In the genomic region with DNA sequence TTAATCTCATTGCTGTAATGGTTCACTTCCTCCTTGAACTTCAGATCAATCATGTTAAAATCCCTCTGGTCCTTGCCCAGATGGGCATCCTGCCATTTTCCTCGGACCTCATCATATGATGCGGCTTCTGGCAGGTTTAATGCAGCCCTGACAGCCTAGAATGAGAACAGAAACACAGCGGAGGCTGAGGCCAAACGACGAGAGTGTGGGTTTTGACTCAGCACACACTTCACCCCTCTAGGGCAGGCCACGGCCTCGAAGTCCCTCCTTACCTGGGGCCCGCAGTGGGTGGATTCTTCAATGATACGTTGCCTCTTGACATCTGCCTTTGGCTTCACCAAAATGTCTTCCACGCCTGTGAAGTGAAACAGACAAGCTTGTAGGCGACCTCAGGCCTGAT, we compare ENCODE assay signal across 22 cellular contexts. TPM values are rescaled to one million over a fixed set of nuclear protein-coding genes. Genes with fewer than 3 reads are reported as not detected.
DNase-seq lines count a peak whose midpoint lies in the region; ATAC-seq and TF ChIP-seq lines count a peak whose summit lies in the region.
"Had no signal": no experiment of that assay in that cellular context is flagged by ENCODE, and none has a peak within 500 bp of the region (broad histone marks: within the 10 kb centered on the region; RNA-seq: fewer than 3 reads in every experiment).

No MANE protein-coding gene starts in this region.

- peaks cover 48% of the 10 kb centered on the region for H3K36me3 Mint-ChIP-seq in activated naive CD4-positive, alpha-beta T cell treated with anti-CD3 and anti-CD28 coated beads, Interleukin-2, amount 10 ng/mL, durations not matched to agents 7 days and 5 days
- H3K36me3 Mint-ChIP-seq in activated naive CD8-positive, alpha-beta T cell treated with anti-CD3 and anti-CD28 coated beads, Interleukin-2, amount 10 ng/mL, durations not matched to agents 7 days and 5 days = peaks cover 19% of the 10 kb centered on the region
- H3K36me3 Mint-ChIP-seq in CD14-positive monocyte = peaks cover 64 to 74% of the 10 kb centered on the region in 2 donors
- H3K36me3 Mint-ChIP-seq in CD4-positive, alpha-beta memory T cell = peaks cover 47 to 69% of the 10 kb centered on the region in 2 donors

- WGBS in gastroesophageal sphincter (ENCODE audit: low coverage in 1 of 2), 2 donors = 38 to 40% methylated on average over 6 to 7 of the region's 11 CpGs

- no peak for TF ChIP-seq EP300 in gastroesophageal sphincter (IDR thresholded peaks at IDR 0.05)

- TF ChIP-seq CTCF in gastroesophageal sphincter (IDR thresholded peaks at IDR 0.05) (no peak), retinal pigment epithelial cell (conservative IDR thresholded peaks at IDR 0.05; ENCODE audit: low read depth, low read length) (no peak), CD14-positive monocyte (IDR thresholded peaks at IDR 0.05) (no peak)

- H3K4me1 ChIP-seq in gastroesophageal sphincter = peaks cover 0 to 14% (median 0%) of the 10 kb centered on the region in 3 donors
- no peaks in the 10 kb centered on the region for H3K4me1 ChIP-seq in CD4-positive, alpha-beta memory T cell (ENCODE audit: insufficient read depth, low read length)

- POLR2A ChIA-PET in activated naive CD8-positive, alpha-beta T cell treated with anti-CD3 and anti-CD28 coated beads, Interleukin-2, amount 10 ng/mL, durations not matched to agents 7 days and 5 days (lab: Charles Lee) = no interaction called here
- POLR2A ChIA-PET in CD4-positive, alpha-beta memory T cell (lab: Charles Lee; ENCODE audit: partially characterized antibody) = interaction anchor here (1.0 kb wide), 1 partner anchor 13 kb away, joined by 3 read pairs; no protein-coding TSS in a partner anchor

- no peaks in the 10 kb centered on the region for H3K9me3 Mint-ChIP-seq in activated naive CD4-positive, alpha-beta T cell treated with anti-CD3 and anti-CD28 coated beads, Interleukin-2, amount 10 ng/mL, durations not matched to agents 7 days and 5 days
- H3K9me3 Mint-ChIP-seq in activated naive CD8-positive, alpha-beta T cell treated with anti-CD3 and anti-CD28 coated beads, Interleukin-2, amount 10 ng/mL, durations not matched to agents 7 days and 5 days = no peaks in the 10 kb centered on the region
- H3K9me3 Mint-ChIP-seq in CD14-positive monocyte = no peaks in the 10 kb centered on the region
- no peaks in the 10 kb centered on the region for H3K9me3 Mint-ChIP-seq in CD4-positive, alpha-beta memory T cell
- H3K9me3 Mint-ChIP-seq: activated CD4-positive, alpha-beta T cell treated with anti-CD3 and anti-CD28 coated beads, Interleukin-2, amount 10 ng/mL, durations not matched to agents 24 days and 14 days had no signal

- H3K27ac Mint-ChIP-seq in activated naive CD4-positive, alpha-beta T cell treated with anti-CD3 and anti-CD28 coated beads, Interleukin-2, amount 10 ng/mL, durations not matched to agents 7 days and 5 days = peak overlapping the region; percentile 17
- H3K27ac Mint-ChIP-seq in activated naive CD8-positive, alpha-beta T cell treated with anti-CD3 and anti-CD28 coated beads, Interleukin-2, amount 10 ng/mL, durations not matched to agents 7 days and 5 days = no peak overlapping the region
- H3K27ac Mint-ChIP-seq in CD14-positive monocyte = peak overlapping the region in 3 of 7 donors; percentile 43 to 57 (median 54)
- H3K27ac Mint-ChIP-seq in CD4-positive, alpha-beta memory T cell = peak overlapping the region in 2 of 7 donors; percentile 37 to 72
- H3K27ac Mint-ChIP-seq: activated CD4-positive, alpha-beta T cell treated with anti-CD3 and anti-CD28 coated beads, Interleukin-2, amount 10 ng/mL, durations not matched to agents 24 days and 14 days had no signal

- H3K4me3 ChIP-seq in gastroesophageal sphincter (no peak overlapping the region), retinal pigment epithelial cell (ENCODE audit: low read length) (no peak overlapping the region)
- no peak overlapping the region for H3K4me3 ChIP-seq in CD4-positive, alpha-beta memory T cell (ENCODE audit: low read length in 2 of 2)
- H3K4me3 ChIP-seq: GM12878, heart right ventricle had no signal

- H3K4me1 Mint-ChIP-seq in activated naive CD4-positive, alpha-beta T cell treated with anti-CD3 and anti-CD28 coated beads, Interleukin-2, amount 10 ng/mL, durations not matched to agents 7 days and 5 days = no peaks in the 10 kb centered on the region
- H3K4me1 Mint-ChIP-seq in activated naive CD8-positive, alpha-beta T cell treated with anti-CD3 and anti-CD28 coated beads, Interleukin-2, amount 10 ng/mL, durations not matched to agents 7 days and 5 days = no peaks in the 10 kb centered on the region
- peaks cover 25% of the 10 kb centered on the region for H3K4me1 Mint-ChIP-seq in CD14-positive monocyte
- H3K4me1 Mint-ChIP-seq in CD4-positive, alpha-beta memory T cell = peaks cover 0 to 5% (median 0%) of the 10 kb centered on the region in 4 donors
- H3K4me1 Mint-ChIP-seq: activated CD4-positive, alpha-beta T cell treated with anti-CD3 and anti-CD28 coated beads, Interleukin-2, amount 10 ng/mL, durations not matched to agents 24 days and 14 days had no signal

- no peaks in the 10 kb centered on the region for H3K27me3 ChIP-seq in gastroesophageal sphincter
- no peaks in the 10 kb centered on the region for H3K27me3 ChIP-seq in CD4-positive, alpha-beta memory T cell (ENCODE audit: insufficient read depth, low read length)
- H3K27me3 ChIP-seq: heart right ventricle had no signal

- H3K27me3 Mint-ChIP-seq in activated naive CD4-positive, alpha-beta T cell treated with anti-CD3 and anti-CD28 coated beads, Interleukin-2, amount 10 ng/mL, durations not matched to agents 7 days and 5 days = no peaks in the 10 kb centered on the region
- H3K27me3 Mint-ChIP-seq in activated naive CD8-positive, alpha-beta T cell treated with anti-CD3 and anti-CD28 coated beads, Interleukin-2, amount 10 ng/mL, durations not matched to agents 7 days and 5 days = no peaks in the 10 kb centered on the region
- peaks cover 0 to 2% (median 0%) of the 10 kb centered on the region in 3 donors for H3K27me3 Mint-ChIP-seq in CD14-positive monocyte (ENCODE audit: low read depth in 3 of 3)
- H3K27me3 Mint-ChIP-seq in CD4-positive, alpha-beta memory T cell = no peaks in the 10 kb centered on the region
- H3K27me3 Mint-ChIP-seq: activated CD4-positive, alpha-beta T cell treated with anti-CD3 and anti-CD28 coated beads, Interleukin-2, amount 10 ng/mL, durations not matched to agents 24 days and 14 days had no signal

- no peak overlapping the region for H3K4me3 Mint-ChIP-seq in activated naive CD4-positive, alpha-beta T cell treated with anti-CD3 and anti-CD28 coated beads, Interleukin-2, amount 10 ng/mL, durations not matched to agents 7 days and 5 days
- H3K4me3 Mint-ChIP-seq in activated naive CD8-positive, alpha-beta T cell treated with anti-CD3 and anti-CD28 coated beads, Interleukin-2, amount 10 ng/mL, durations not matched to agents 7 days and 5 days = no peak overlapping the region
- no peak overlapping the region for H3K4me3 Mint-ChIP-seq in CD14-positive monocyte
- no peak overlapping the region for H3K4me3 Mint-ChIP-seq in CD4-positive, alpha-beta memory T cell
- H3K4me3 Mint-ChIP-seq: activated CD4-positive, alpha-beta T cell treated with anti-CD3 and anti-CD28 coated beads, Interleukin-2, amount 10 ng/mL, durations not matched to agents 24 days and 14 days had no signal

- no peak for ATAC-seq in activated naive CD8-positive, alpha-beta T cell treated with anti-CD3 and anti-CD28 coated beads, Interleukin-2, amount 10 ng/mL, durations not matched to agents 7 days and 5 days (ENCODE audit: low read depth)
- peak; percentile 51 for ATAC-seq in gastroesophageal sphincter
- ATAC-seq: GM12878; heart right ventricle; right cardiac atrium; stimulated activated naive CD8-positive, alpha-beta T cell treated with anti-CD3 and anti-CD28 coated beads, Interleukin-15, Interleukin-2, amounts not matched to agents 100 U/mL and 50 U/mL, for 24 hours had no signal

- TF ChIP-seq POLR2A in gastroesophageal sphincter (IDR thresholded peaks at IDR 0.05) = no peak

- no peak for DNase-seq in activated naive CD4-positive, alpha-beta T cell treated with anti-CD3 and anti-CD28 coated beads, Interleukin-2, amount 10 ng/mL, durations not matched to agents 7 days and 5 days
- no peak for DNase-seq in activated naive CD4-positive, alpha-beta T cell treated with Interleukin-2 at 50 U/mL for 16 hours
- DNase-seq in activated naive CD8-positive, alpha-beta T cell treated with anti-CD3 and anti-CD28 coated beads, Interleukin-2, amount 10 ng/mL, durations not matched to agents 7 days and 5 days = peak; percentile 9
- DNase-seq in retinal pigment epithelial cell (ENCODE audit: low read depth) (peak; percentile 95), CD14-positive monocyte (ENCODE audit: low spot score) (no peak), LoVo (ENCODE audit: low spot score) (no peak)
- no peak for DNase-seq in CD4-positive, alpha-beta memory T cell
- DNase-seq: ACHN; activated CD4-positive, alpha-beta T cell treated with anti-CD3 and anti-CD28 coated beads, Interleukin-2, amount 10 ng/mL, durations not matched to agents 24 days and 14 days; activated gamma-delta T cell treated with Interleukin-2 at 50 U/mL for 16 hours; Calu3; foreskin fibroblast; H7; heart right ventricle; MV-4-11; NCI-H1694 treated with DMSO at 0.1 percent for 48 hours; NCI-H69; right cardiac atrium; stimulated activated CD4-positive, alpha-beta T cell treated with anti-CD3 and anti-CD28 coated beads, Interleukin-4, amount 100 ng/mL, for 4 hours; stimulated activated naive CD8-positive, alpha-beta T cell treated with anti-CD3 and anti-CD28 coated beads, Interleukin-15, Interleukin-2, amounts not matched to agents 100 U/mL and 50 U/mL, for 24 hours had no signal

- CTCF ChIA-PET in activated naive CD4-positive, alpha-beta T cell treated with anti-CD3 and anti-CD28 coated beads, Interleukin-2, amount 10 ng/mL, durations not matched to agents 7 days and 5 days (lab: Charles Lee) = interaction anchor here (0.7 kb wide), 1 partner anchor 281 kb away, joined by 3 read pairs; no protein-coding TSS in a partner anchor
- CTCF ChIA-PET in CD4-positive, alpha-beta memory T cell (lab: Charles Lee; ENCODE audit: partially characterized antibody) = interaction anchor here (1.5 kb wide), 1 partner anchor 160 kb away, joined by 3 read pairs; a partner anchor contains a TSS

- peaks cover 3 to 97% of the 10 kb centered on the region in 2 donors for H3K36me3 ChIP-seq in gastroesophageal sphincter
- H3K36me3 ChIP-seq in CD4-positive, alpha-beta memory T cell (ENCODE audit: insufficient read depth, low read length) = peaks cover 60% of the 10 kb centered on the region

- intact Hi-C loops in CD14-positive monocyte (cut with micrococcal nuclease) = no loop called here
- intact Hi-C loops in CD4-positive, alpha-beta memory T cell (cut with micrococcal nuclease) = no loop called here

- H3K27ac ChIP-seq in gastroesophageal sphincter = peak overlapping the region in 3 of 4 donors; percentile 37 to 64 (median 46)
- H3K27ac ChIP-seq in CD4-positive, alpha-beta memory T cell (ENCODE audit: low read depth, low read length) = no peak overlapping the region
- H3K27ac ChIP-seq: heart right ventricle had no signal

- H3K9me3 ChIP-seq in gastroesophageal sphincter = no peaks in the 10 kb centered on the region
- no peaks in the 10 kb centered on the region for H3K9me3 ChIP-seq in CD4-positive, alpha-beta memory T cell (ENCODE audit: control insufficient read depth in 1 of 2, low read length in 2 of 2)
- H3K9me3 ChIP-seq: heart right ventricle had no signal

RNA-seq across cellular contexts. Expression of a gene that starts 56.8 kb away (rescaled TPM):
- 10 to 100 TPM; 27.3 to 29.5 TPM for total RNA-seq in activated naive CD8-positive, alpha-beta T cell treated with anti-CD3 and anti-CD28 coated beads, Interleukin-2, amount 10 ng/mL, durations not matched to agents 7 days and 5 days
- total RNA-seq in gastroesophageal sphincter = 10 to 100 TPM; 15.6 to 21.7 (median 17.7) TPM
- 1 to 10 TPM in 1 of 2 donors, under 1 TPM in 1; 0.45 to 1.6 TPM for polyA plus RNA-seq in CD14-positive monocyte
- 10 to 100 TPM; 23.4 to 25.8 TPM for total RNA-seq in CD4-positive, alpha-beta memory T cell
- polyA plus RNA-seq in CD4-positive, alpha-beta memory T cell = 1 to 10 TPM in 1 of 2 donors, under 1 TPM in 1; 0.87 to 3.6 TPM

RNA-seq across cellular contexts. Expression of a gene that starts 57.1 kb away (rescaled TPM):
- 100 to 1,000 TPM; 157 TPM for total RNA-seq in activated naive CD8-positive, alpha-beta T cell treated with anti-CD3 and anti-CD28 coated beads, Interleukin-2, amount 10 ng/mL, durations not matched to agents 7 days and 5 days
- 10 to 100 TPM; 34.7 to 85.1 (median 58.5) TPM for total RNA-seq in gastroesophageal sphincter
- polyA plus RNA-seq in CD14-positive monocyte = 10 to 100 TPM; 14.0 to 17.8 TPM
- total RNA-seq in CD4-positive, alpha-beta memory T cell = 100 to 1,000 TPM; 184 to 185 TPM
- polyA plus RNA-seq in CD4-positive, alpha-beta memory T cell = 10 to 100 TPM; 28.7 to 63.7 TPM

Comparison
In these comparisons a context has a peak if more than half of its experiments do, and no peak if none do; other contexts are left out.
1. DNase-seq: peak in activated naive CD8-positive, alpha-beta T cell treated with anti-CD3 and anti-CD28 coated beads, Interleukin-2, amount 10 ng/mL, durations not matched to agents 7 days and 5 days (single experiment) and retinal pigment epithelial cell (single experiment); none in activated naive CD4-positive, alpha-beta T cell treated with anti-CD3 and anti-CD28 coated beads, Interleukin-2, amount 10 ng/mL, durations not matched to agents 7 days and 5 days (single experiment), activated naive CD4-positive, alpha-beta T cell treated with Interleukin-2 at 50 U/mL for 16 hours (single experiment), CD14-positive monocyte (single experiment), LoVo (single experiment) and CD4-positive, alpha-beta memory T cell (0 of 5).